ENCODE assay signal across 8 cellular contexts in genomic region chr2:88626171-88627054, GRCh38. TPM values are rescaled to one million over a fixed set of nuclear protein-coding genes. Genes with fewer than 3 reads are reported as not detected.
A peak's percentile ranks its signal among the peaks of the same experiment; 100 is the strongest.
DNase-seq lines count a peak whose midpoint lies in the region; ATAC-seq and TF ChIP-seq lines count a peak whose summit lies in the region.

No MANE protein-coding gene starts in this region.

- H3K9me3 Mint-ChIP-seq in CD4-positive, CD25-positive, alpha-beta regulatory T cell, result peaks cover 0 to 2% (median 0%) of the 10 kb centered on the region in 7 donors
- H3K9me3 Mint-ChIP-seq in nephron, result no peaks in the 10 kb centered on the region

- peaks cover 34% of the 10 kb centered on the region for H3K4me1 ChIP-seq in CD4-positive, CD25-positive, alpha-beta regulatory T cell (ENCODE audit: control insufficient read depth, insufficient read depth, low read length, poor library complexity, severe bottlenecking)
- no peaks in the 10 kb centered on the region for H3K4me1 ChIP-seq in fibroblast of lung (ENCODE audit: control insufficient read depth, extremely low read depth, insufficient read depth, low read length)
- peaks cover 15 to 32% (median 22%) of the 10 kb centered on the region in 5 donors for H3K4me1 ChIP-seq in subcutaneous abdominal adipose tissue (ENCODE audit: control insufficient read depth in 5 of 5, insufficient read depth in 5 of 5, low read length in 5 of 5)

- no peaks in the 10 kb centered on the region for H3K36me3 ChIP-seq in CD4-positive, CD25-positive, alpha-beta regulatory T cell (ENCODE audit: control insufficient read depth, insufficient read depth, low read length)
- H3K36me3 ChIP-seq in fibroblast of lung (ENCODE audit: control insufficient read depth, insufficient read depth, low read length) (no peaks in the 10 kb centered on the region), subcutaneous abdominal adipose tissue (ENCODE audit: control insufficient read depth in 5 of 5, insufficient read depth in 5 of 5, low read length in 5 of 5) (no peaks in the 10 kb centered on the region)

- H3K27ac Mint-ChIP-seq in CD4-positive, CD25-positive, alpha-beta regulatory T cell, result peak overlapping the region; percentile 91 to 95 (median 94)
- peak overlapping the region; percentile 67 to 96 (median 87) for H3K27ac Mint-ChIP-seq in nephron

- peak; percentile 45 to 74 (median 62) for DNase-seq in CD4-positive, CD25-positive, alpha-beta regulatory T cell
- DNase-seq in NAMALWA (ENCODE audit: low spot score) (peak; percentile 54), fibroblast of lung (ENCODE audit: low read depth in 2 of 2) (no peak)
- peak; percentile 56 to 69 for DNase-seq in activated T-cell treated with anti-CD3 and anti-CD28 coated beads, Interleukin-2, amount 50 U/mL, for 48 hours

- peak overlapping the region in 3 of 4 donors; percentile 94 to 97 (median 96) for H3K4me3 Mint-ChIP-seq in CD4-positive, CD25-positive, alpha-beta regulatory T cell
- H3K4me3 Mint-ChIP-seq in nephron, result peak overlapping the region; percentile 89 to 97 (median 94)

- peak overlapping the region; percentile 89 for H3K4me3 ChIP-seq in CD4-positive, CD25-positive, alpha-beta regulatory T cell (ENCODE audit: low read depth, low read length)
- H3K4me3 ChIP-seq in fibroblast of lung (replicated peaks in 1 of 4; ENCODE audit: control extremely low read depth in 1 of 4, insufficient read depth in 1 of 4, low read depth in 3 of 4, low read length in 4 of 4) (peak overlapping the region; percentile 79 to 90 (median 86)), subcutaneous abdominal adipose tissue (ENCODE audit: low read depth in 1 of 5, low read length in 5 of 5) (peak overlapping the region; percentile 80 to 91 (median 87))

- peaks cover 37% of the 10 kb centered on the region for H3K79me2 ChIP-seq in fibroblast of lung (ENCODE audit: control insufficient read depth, insufficient read depth, low read length)

- H3K36me3 Mint-ChIP-seq in CD4-positive, CD25-positive, alpha-beta regulatory T cell, result no peaks in the 10 kb centered on the region
- H3K36me3 Mint-ChIP-seq in nephron (ENCODE audit: low read depth), result no peaks in the 10 kb centered on the region

- peak overlapping the region; percentile 32 for H2AFZ ChIP-seq in fibroblast of lung (ENCODE audit: low read length)

- H3K4me2 ChIP-seq in fibroblast of lung (ENCODE audit: extremely low read depth, insufficient read depth, low read length), result peak overlapping the region; percentile 85

- H3K27me3 ChIP-seq in CD4-positive, CD25-positive, alpha-beta regulatory T cell (ENCODE audit: control insufficient read depth, insufficient read depth, low read length), result no peaks in the 10 kb centered on the region
- H3K27me3 ChIP-seq in fibroblast of lung (ENCODE audit: control insufficient read depth, insufficient read depth, low read length) (no peaks in the 10 kb centered on the region), subcutaneous abdominal adipose tissue (ENCODE audit: control insufficient read depth in 5 of 5, insufficient read depth in 4 of 5, low read length in 5 of 5) (peaks cover 0 to 4% (median 0%) of the 10 kb centered on the region in 5 donors)

- no peaks in the 10 kb centered on the region for H3K9me3 ChIP-seq in CD4-positive, CD25-positive, alpha-beta regulatory T cell (ENCODE audit: control insufficient read depth in 2 of 2, low read length in 2 of 2)
- H3K9me3 ChIP-seq in fibroblast of lung (ENCODE audit: control insufficient read depth, insufficient read depth, low read depth, low read length) (no peaks in the 10 kb centered on the region), subcutaneous abdominal adipose tissue (ENCODE audit: control insufficient read depth in 5 of 5, low read length in 5 of 5) (no peaks in the 10 kb centered on the region)

- peak overlapping the region; percentile 99 for H3K27ac ChIP-seq in CD4-positive, CD25-positive, alpha-beta regulatory T cell (ENCODE audit: insufficient read depth, low read length, poor library complexity, severe bottlenecking)
- H3K27ac ChIP-seq in fibroblast of lung (ENCODE audit: insufficient read depth, low read length) (peak overlapping the region; percentile 100), subcutaneous abdominal adipose tissue (ENCODE audit: low read depth, low read length) (peak overlapping the region; percentile 95)

- H3K4me1 Mint-ChIP-seq in CD4-positive, CD25-positive, alpha-beta regulatory T cell, result peaks cover 0 to 24% (median 12%) of the 10 kb centered on the region in 4 donors
- peaks cover 7% of the 10 kb centered on the region for H3K4me1 Mint-ChIP-seq in nephron

- H3K9ac ChIP-seq in fibroblast of lung (ENCODE audit: insufficient read depth, low read length), result peak overlapping the region; percentile 96
- peak overlapping the region; percentile 38 to 89 (median 82) for H3K9ac ChIP-seq in subcutaneous abdominal adipose tissue (ENCODE audit: low read length in 5 of 5)

- ATAC-seq in CD4-positive, CD25-positive, alpha-beta regulatory T cell (ENCODE audit: low read depth in 2 of 2), result peak in 1 of 2 donors; percentile 3
- ATAC-seq in GM21576 (IDR thresholded peaks at IDR 0.05; ENCODE audit: unreplicated experiment) (peak; percentile 4), GM19324 (IDR thresholded peaks at IDR 0.05; ENCODE audit: low FRiP score, unreplicated experiment) (no peak)

- no peaks in the 10 kb centered on the region for H3K27me3 Mint-ChIP-seq in CD4-positive, CD25-positive, alpha-beta regulatory T cell
- H3K27me3 Mint-ChIP-seq in nephron (ENCODE audit: low read depth), result no peaks in the 10 kb centered on the region

- TF ChIP-seq CTCF in fibroblast of lung (conservative IDR thresholded peaks at IDR 0.05 in 1 of 2, IDR thresholded peaks at IDR 0.05 in 1 of 2; ENCODE audit: low read depth in 1 of 2, low read length in 2 of 2) (no peak), nephron (IDR thresholded peaks at IDR 0.05; ENCODE audit: unreplicated experiment in 3 of 3) (no peak)

- no peaks in the 10 kb centered on the region for H4K20me1 ChIP-seq in fibroblast of lung (ENCODE audit: control insufficient read depth, extremely low read depth, insufficient read depth, low read length)

RNA-seq across cellular contexts. Expression of gene EIF2AK3, which starts 0.9 kb away (rescaled TPM):
- total RNA-seq in CD4-positive, CD25-positive, alpha-beta regulatory T cell, result 36.9 TPM
- polyA plus RNA-seq in CD4-positive, CD25-positive, alpha-beta regulatory T cell, result 1 to 10 TPM; 4.5 to 8.1 (median 6.2) TPM
- 19.8 and 20.3 TPM in 2 replicates for total RNA-seq in fibroblast of lung
- 8.8 and 11.9 TPM in 2 replicates for polyA plus RNA-seq in fibroblast of lung
- polyA plus RNA-seq in fibroblast of lung (2012), result 8.7 and 11.5 TPM in 2 replicates
- polyA minus RNA-seq in fibroblast of lung (ENCODE audit: low replicate concordance), result 1.5 TPM in 2 replicates

Comparison
In these comparisons a context has a peak if more than half of its experiments do, and no peak if none do; other contexts are left out.
1. DNase-seq: peak in CD4-positive, CD25-positive, alpha-beta regulatory T cell (3 of 3), NAMALWA (single experiment) and activated T-cell treated with anti-CD3 and anti-CD28 coated beads, Interleukin-2, amount 50 U/mL, for 48 hours (2 of 2); none in fibroblast of lung (0 of 2).
2. Peak in every context shown above with its lines, with median percentiles within 50 percentile points of each other: H3K27ac ChIP-seq and H3K4me3 ChIP-seq.